ENCODE assay signal across 19 cellular contexts in genomic region chr22:22952531-22953295, GRCh38.
"Had no signal": no experiment of that assay in that cellular context is flagged by ENCODE, and none has a peak within 500 bp of the region (broad histone marks: within the 10 kb centered on the region; RNA-seq: fewer than 3 reads in every experiment).

No MANE protein-coding gene starts in this region.

- H3K36me3 Mint-ChIP-seq: natural killer cell treated with Interleukin-12 subunit alpha and Interleukin-12 subunit beta and Interleukin-15 and Interleukin-18, amount 100 ng/mL, for 72 hours; type B pancreatic cell had no signal

- H3K9me3 Mint-ChIP-seq: activated CD8-positive, alpha-beta T cell treated with anti-CD3 and anti-CD28 coated beads for 36 hours; activated T-helper 1 cell treated with anti-CD3 and anti-CD28 coated beads, Interleukin-12 subunit alpha, Interleukin-12 subunit beta, Interleukin-2, Interleukin-4 antibody, amounts not matched to agents 30 ng/mL and 10 ng/mL and 1 ng/mL, durations not matched to agents 14 hours and 24 hours and 36 hours; natural killer cell treated with Interleukin-12 subunit alpha and Interleukin-12 subunit beta and Interleukin-15 and Interleukin-18, amount 100 ng/mL, for 72 hours; type B pancreatic cell had no signal

- H3K9me3 ChIP-seq: esophagus squamous epithelium, prostate gland, suprapubic skin had no signal

- H3K36me3 ChIP-seq: esophagus squamous epithelium, heart left ventricle, prostate gland, spleen, suprapubic skin had no signal

- H3K4me3 Mint-ChIP-seq: activated CD8-positive, alpha-beta T cell treated with anti-CD3 and anti-CD28 coated beads for 36 hours; activated T-helper 1 cell treated with anti-CD3 and anti-CD28 coated beads, Interleukin-12 subunit alpha, Interleukin-12 subunit beta, Interleukin-2, Interleukin-4 antibody, amounts not matched to agents 30 ng/mL and 10 ng/mL and 1 ng/mL, durations not matched to agents 14 hours and 24 hours and 36 hours; natural killer cell treated with Interleukin-12 subunit alpha and Interleukin-12 subunit beta and Interleukin-15 and Interleukin-18, amount 100 ng/mL, for 72 hours; T-helper 17 cell; type B pancreatic cell had no signal

- ATAC-seq: activated CD4-positive, CD25-positive, alpha-beta regulatory T cell treated with anti-CD3 and anti-CD28 coated beads, Interleukin-2, amount 50 U/mL, for 24 hours; activated CD8-positive, alpha-beta T cell treated with anti-CD3 and anti-CD28 coated beads for 36 hours; heart left ventricle; natural killer cell treated with Interleukin-12 subunit alpha and Interleukin-12 subunit beta and Interleukin-15 and Interleukin-18, amount 100 ng/mL, for 72 hours; sciatic nerve; stimulated activated naive CD8-positive, alpha-beta T cell treated with anti-CD3 and anti-CD28 coated beads, Interleukin-15, Interleukin-2, amounts not matched to agents 100 U/mL and 50 U/mL, for 24 hours; T-helper 17 cell had no signal

- FAIRE-seq: astrocyte had no signal

- DNase-seq: activated CD8-positive, alpha-beta memory T cell treated with anti-CD3 and anti-CD28 coated beads, Interleukin-2, amount 50 U/mL, for 4 hours; activated CD8-positive, alpha-beta T cell treated with anti-CD3 and anti-CD28 coated beads for 36 hours; activated naive CD4-positive, alpha-beta T cell; esophagus squamous epithelium; foreskin fibroblast; mammary epithelial cell; spleen; stimulated activated CD4-positive, alpha-beta T cell treated with anti-CD3 and anti-CD28 coated beads, Interleukin-1b, Interleukin-23, amount 100 ng/mL, for 48 hours; stimulated activated naive CD8-positive, alpha-beta T cell treated with anti-CD3 and anti-CD28 coated beads, Interleukin-15, Interleukin-2, amounts not matched to agents 100 U/mL and 50 U/mL, for 24 hours; T-helper 17 cell had no signal

- H3K4me3 ChIP-seq: esophagus squamous epithelium, heart left ventricle, prostate gland, spleen, suprapubic skin had no signal

- H3K27ac Mint-ChIP-seq: activated CD8-positive, alpha-beta T cell treated with anti-CD3 and anti-CD28 coated beads for 36 hours; activated T-helper 1 cell treated with anti-CD3 and anti-CD28 coated beads, Interleukin-12 subunit alpha, Interleukin-12 subunit beta, Interleukin-2, Interleukin-4 antibody, amounts not matched to agents 30 ng/mL and 10 ng/mL and 1 ng/mL, durations not matched to agents 14 hours and 24 hours and 36 hours; natural killer cell treated with Interleukin-12 subunit alpha and Interleukin-12 subunit beta and Interleukin-15 and Interleukin-18, amount 100 ng/mL, for 72 hours; T-helper 17 cell; type B pancreatic cell had no signal
